21 cellular contexts compared by ENCODE assay signal in the genomic region with DNA sequence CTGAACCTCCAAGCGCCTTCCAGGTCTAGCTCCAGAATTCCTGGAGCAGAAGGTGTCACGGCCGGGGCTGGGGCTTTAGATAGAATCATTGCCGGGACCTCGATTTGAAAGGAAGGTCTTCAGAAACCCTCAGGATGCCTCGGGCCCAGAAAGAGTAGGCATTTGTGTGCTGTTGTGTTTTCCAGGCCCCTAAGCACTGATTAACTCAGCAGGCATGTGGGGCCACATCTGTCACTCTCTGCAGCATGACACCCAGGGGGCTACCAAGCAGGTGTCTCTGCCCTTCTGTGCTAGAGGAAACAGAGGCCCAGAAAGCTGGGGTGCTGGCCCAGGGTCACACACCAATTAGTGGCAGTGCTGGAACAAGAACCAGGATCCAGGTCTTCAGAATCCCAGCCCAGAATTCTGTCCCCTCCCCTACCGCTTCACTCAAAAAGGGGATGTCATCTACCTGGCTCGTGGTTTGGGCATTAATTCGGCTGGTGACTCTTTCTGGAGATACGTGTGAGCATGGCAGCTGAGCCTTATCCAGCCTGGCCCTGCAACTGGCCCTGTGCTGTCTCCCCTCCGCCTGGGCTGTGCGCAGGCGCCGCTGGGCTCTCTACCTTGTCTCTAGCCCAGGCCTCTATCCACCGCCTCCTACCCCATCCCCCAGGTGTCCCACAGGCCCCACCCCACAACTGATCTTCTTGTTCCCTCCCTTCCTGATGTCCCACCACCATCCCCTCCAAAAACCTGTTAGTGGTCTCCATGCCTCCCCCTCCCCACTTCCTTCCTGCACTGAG.
DNase-seq lines count a peak whose midpoint lies in the region; ATAC-seq and TF ChIP-seq lines count a peak whose summit lies in the region.
"Had no signal": no experiment of that assay in that cellular context is flagged by ENCODE, and none has a peak within 500 bp of the region (broad histone marks: within the 10 kb centered on the region; RNA-seq: fewer than 3 reads in every experiment).

No MANE protein-coding gene starts in this region.

- TF ChIP-seq CTCF in H9 (conservative IDR thresholded peaks at IDR 0.05): no peak

- DNase-seq in DMS 273 (lab: John Stamatoyannopoulos, UW; ENCODE audit: unreplicated experiment) (peak; percentile 43), DMS 273 treated with DMSO at 0.1 percent for 48 hours (lab: John Stamatoyannopoulos, UW) (no peak), G401 (ENCODE audit: low spot score) (peak; percentile 32), NCI-H69 (lab: John Stamatoyannopoulos, UW) (peak; percentile 90), H9 (no peak), NCI-H1930 (lab: John Stamatoyannopoulos, UW) (no peak), CD1c-positive myeloid dendritic cell (ENCODE audit: extremely low spot score) (no peak)
- DNase-seq in naive thymus-derived CD4-positive, alpha-beta T cell: no peak
- DNase-seq: ACHN; C1 segment of cervical spinal cord; DND-41; HCEC 1CT; NCI-H1092 treated with DMSO at 0.1 percent for 48 hours; NCI-H187 treated with DMSO at 0.1 percent for 48 hours; NCI-H446; NK-92 treated with Interleukin-12 subunit alpha and Interleukin-12 subunit beta, amount 100 ng/mL, for 24 hours; SIG-M5; SK-N-SH had no signal

- H3K18ac ChIP-seq in H9 (ENCODE audit: insufficient read length, low read depth, low read length): no peak overlapping the region

- no peaks in the 10 kb centered on the region for H3K9me3 ChIP-seq in naive thymus-derived CD4-positive, alpha-beta T cell (ENCODE audit: control insufficient read depth in 2 of 3, low read length in 3 of 3)
- no peaks in the 10 kb centered on the region for H3K9me3 ChIP-seq in H9 (ENCODE audit: control insufficient read depth, low read depth, low read length)
- H3K9me3 ChIP-seq: SK-N-SH had no signal

- no peak overlapping the region for H4K91ac ChIP-seq in H9 (ENCODE audit: insufficient read length, low read depth, low read length)

- no CpG with 5 or more reads among the region's 15 CpGs for WGBS in H9 (ENCODE audit: extremely low coverage, insufficient read length, low lambda C conversion rate)

- H2BK12ac ChIP-seq in H9 (ENCODE audit: insufficient read length, low read depth, low read length): no peak overlapping the region

- H3K4me1 Mint-ChIP-seq in naive thymus-derived CD4-positive, alpha-beta T cell: peaks cover 0 to 10% (median 4%) of the 10 kb centered on the region in 7 donors
- peaks cover 4 to 15% of the 10 kb centered on the region in 2 experiments for H3K4me1 Mint-ChIP-seq in H9

- peaks cover 0 to 14% (median 6%) of the 10 kb centered on the region in 11 donors for H3K9me3 Mint-ChIP-seq in naive thymus-derived CD4-positive, alpha-beta T cell
- H3K9me3 Mint-ChIP-seq in H9: peaks cover 0 to 3% of the 10 kb centered on the region in 2 experiments; a peak in 3 of 5 replicates

- H2BK15ac ChIP-seq in H9 (ENCODE audit: low read depth, low read length): no peak overlapping the region

- H3K23ac ChIP-seq in H9 (ENCODE audit: insufficient read length, low read depth, low read length): no peak overlapping the region

- H3K36me3 ChIP-seq in naive thymus-derived CD4-positive, alpha-beta T cell (ENCODE audit: control insufficient read depth in 2 of 3, insufficient read depth in 3 of 3, low read length in 3 of 3): no peaks in the 10 kb centered on the region

- no peak overlapping the region for H3K27ac Mint-ChIP-seq in naive thymus-derived CD4-positive, alpha-beta T cell
- H3K27ac Mint-ChIP-seq in H9: peak overlapping the region in 1 of 3 experiments; percentile 28; a peak in 1 of 7 replicates
- H3K27ac Mint-ChIP-seq: GM23338 had no signal

- no peak overlapping the region for H2BK5ac ChIP-seq in H9 (ENCODE audit: insufficient read length, low read length)

- H3K27me3 Mint-ChIP-seq in naive thymus-derived CD4-positive, alpha-beta T cell: no peaks in the 10 kb centered on the region
- peaks cover 9% of the 10 kb centered on the region for H3K27me3 Mint-ChIP-seq in H9 (ENCODE audit: low read depth)

- H3K27me3 ChIP-seq in naive thymus-derived CD4-positive, alpha-beta T cell (ENCODE audit: control insufficient read depth in 2 of 2, insufficient read depth in 2 of 2, low read length in 2 of 2): no peaks in the 10 kb centered on the region
- H3K27me3 ChIP-seq in H9 (ENCODE audit: insufficient read depth, low read length): no peaks in the 10 kb centered on the region

- H2BK120ac ChIP-seq in H9 (ENCODE audit: low read depth, low read length, poor library complexity, severe bottlenecking): no peak overlapping the region

- H3K9ac ChIP-seq in H9 (ENCODE audit: extremely low read depth, insufficient read length, low read length): no peak overlapping the region
- H3K9ac ChIP-seq: KMS-11, SK-N-SH had no signal

- H4K8ac ChIP-seq in H9 (replicated peaks; ENCODE audit: insufficient read length, low read depth, low read length): no peak overlapping the region

- H3K4me1 ChIP-seq in naive thymus-derived CD4-positive, alpha-beta T cell (ENCODE audit: control insufficient read depth in 2 of 2, insufficient read depth in 2 of 2, low read length in 2 of 2): no peaks in the 10 kb centered on the region
- no peaks in the 10 kb centered on the region for H3K4me1 ChIP-seq in H9 (ENCODE audit: insufficient read depth, low read length)

- H4K20me1 ChIP-seq in H9 (ENCODE audit: control insufficient read depth, insufficient read depth, insufficient read length): no peaks in the 10 kb centered on the region

- H3K79me1 ChIP-seq in H9 (ENCODE audit: insufficient read depth, low read depth, low read length, poor library complexity, severe bottlenecking): no peaks in the 10 kb centered on the region

- no peak overlapping the region for H2BK20ac ChIP-seq in H9 (ENCODE audit: low read depth, low read length, poor library complexity, severe bottlenecking)

- intact Hi-C loops in naive thymus-derived CD4-positive, alpha-beta T cell (cut with micrococcal nuclease): no loop called here

- CTCF ChIA-PET in naive thymus-derived CD4-positive, alpha-beta T cell (lab: Charles Lee): no interaction called here

- H3K36me3 Mint-ChIP-seq in naive thymus-derived CD4-positive, alpha-beta T cell: peaks cover 0 to 15% (median 8%) of the 10 kb centered on the region in 5 donors
- peaks cover 0 to 4% (median 4%) of the 10 kb centered on the region in 3 experiments; a peak in 5 of 7 replicates for H3K36me3 Mint-ChIP-seq in H9 (ENCODE audit: insufficient read depth in 1 of 3, low read depth in 3 of 3)

- no peak overlapping the region for H3T11ph ChIP-seq in H9 (ENCODE audit: low read length)

- H3K23me2 ChIP-seq in H9 (ENCODE audit: insufficient read length, low read depth, low read length, poor library complexity, severe bottlenecking): no peaks in the 10 kb centered on the region

- no peak overlapping the region for H4K5ac ChIP-seq in H9 (ENCODE audit: insufficient read length, low read depth, low read length)

- no peak overlapping the region for H3K4me3 ChIP-seq in naive thymus-derived CD4-positive, alpha-beta T cell (ENCODE audit: low read length)
- H3K4me3 ChIP-seq: GM23338 had no signal

- peak; percentile 19 for ATAC-seq in naive thymus-derived CD4-positive, alpha-beta T cell
- ATAC-seq: GM23338 had no signal

- H3K4ac ChIP-seq in H9 (ENCODE audit: low read depth, low read length): no peak overlapping the region

- no peak overlapping the region for H2AFZ ChIP-seq in H9 (ENCODE audit: low read length)
- H2AFZ ChIP-seq: GM23338 had no signal

- POLR2A ChIA-PET in naive thymus-derived CD4-positive, alpha-beta T cell (lab: Charles Lee): no interaction called here

- H3K4me3 Mint-ChIP-seq in naive thymus-derived CD4-positive, alpha-beta T cell: no peak overlapping the region
- H3K4me3 Mint-ChIP-seq in H9: no peak overlapping the region; a peak in 1 of 5 replicates
- H3K4me3 Mint-ChIP-seq: GM23338 had no signal

- no peak overlapping the region for H2AK5ac ChIP-seq in H9 (ENCODE audit: insufficient read length, low read length)

- no peak overlapping the region for H3K56ac ChIP-seq in H9 (ENCODE audit: insufficient read length, low read depth, low read length)

- H3K14ac ChIP-seq in H9 (ENCODE audit: insufficient read depth, low read length): no peak overlapping the region

- no peak overlapping the region for H3K27ac ChIP-seq in naive thymus-derived CD4-positive, alpha-beta T cell (ENCODE audit: low read depth, low read length)
- no peak overlapping the region for H3K27ac ChIP-seq in H9 (ENCODE audit: insufficient read length, low read depth, low read length)
- H3K27ac ChIP-seq: 22Rv1, KMS-11 had no signal

- H3K4me2 ChIP-seq in H9 (ENCODE audit: insufficient read depth, insufficient read length, low read length): no peak overlapping the region
- H3K4me2 ChIP-seq: GM23338, KMS-11, SK-N-SH had no signal

- H3K79me2 ChIP-seq in H9 (ENCODE audit: insufficient read depth, low read length): no peaks in the 10 kb centered on the region

- in situ Hi-C loops in G401 (cut with HindIII; ENCODE audit: low sequenced_read_pairs): no loop called here

Comparison
In these comparisons a context has a peak if more than half of its experiments do, and no peak if none do; other contexts are left out.
1. DNase-seq: peak in DMS 273 (single experiment), G401 (single experiment) and NCI-H69 (single experiment); none in DMS 273 treated with DMSO at 0.1 percent for 48 hours (single experiment), naive thymus-derived CD4-positive, alpha-beta T cell (0 of 9), H9 (single experiment), NCI-H1930 (0 of 2) and CD1c-positive myeloid dendritic cell (single experiment).